In the genomic region with DNA sequence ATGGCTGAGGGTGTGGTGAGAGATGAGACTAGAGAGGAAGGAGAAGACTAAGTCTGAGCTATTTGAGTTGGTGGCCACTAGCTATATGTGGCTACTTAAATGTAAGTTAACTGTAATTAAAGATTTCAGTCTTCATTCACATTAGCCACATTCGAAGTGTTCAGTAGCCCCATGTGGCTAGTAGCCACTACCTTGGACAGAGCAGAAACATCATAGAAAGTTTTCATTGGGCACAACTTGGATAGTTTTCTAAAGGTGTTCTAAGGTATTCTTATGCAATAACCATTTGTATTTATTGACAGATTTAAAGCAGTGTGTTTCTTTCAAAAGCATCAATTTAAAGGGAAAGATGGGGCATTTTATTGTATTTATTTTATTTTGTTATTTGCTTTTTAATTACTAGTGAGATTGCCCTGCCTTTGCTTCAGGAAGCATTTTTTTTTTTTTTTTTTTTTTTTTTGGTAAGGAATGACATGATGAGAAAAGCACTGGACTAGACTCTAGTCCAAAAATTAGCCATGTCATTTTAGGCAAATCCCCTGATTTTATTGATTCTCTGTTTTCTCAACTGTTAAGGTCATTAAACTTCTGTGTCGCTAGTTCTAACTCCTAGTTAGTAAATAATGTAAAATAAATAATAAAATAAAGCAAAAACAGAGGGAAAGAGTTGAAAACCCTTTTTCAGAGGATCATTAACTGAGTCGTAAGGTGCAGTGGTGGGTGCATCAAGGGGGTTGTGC, we compare ENCODE assay signal across 23 cellular contexts.
"Had no signal": no experiment of that assay in that cellular context is flagged by ENCODE, and none has a peak within 500 bp of the region (broad histone marks: within the 10 kb centered on the region; RNA-seq: fewer than 3 reads in every experiment).

No MANE protein-coding gene starts in this region.

- H3K27me3 Mint-ChIP-seq: dendritic cell treated with granulocyte-macrophage colony-stimulating factor and Interleukin-4, amounts not matched to agents 40 ng/mL and 50 ng/mL, for 4 days; effector memory CD8-positive, alpha-beta T cell; naive thymus-derived CD4-positive, alpha-beta T cell had no signal

- H3K4me3 Mint-ChIP-seq: dendritic cell treated with granulocyte-macrophage colony-stimulating factor and Interleukin-4, amounts not matched to agents 40 ng/mL and 50 ng/mL, for 4 days; effector memory CD8-positive, alpha-beta T cell; endodermal cell; mesothelial cell of epicardium; naive thymus-derived CD4-positive, alpha-beta T cell had no signal

- H3K27ac Mint-ChIP-seq: dendritic cell treated with granulocyte-macrophage colony-stimulating factor and Interleukin-4, amounts not matched to agents 40 ng/mL and 50 ng/mL, for 4 days; effector memory CD8-positive, alpha-beta T cell; endodermal cell; mesothelial cell of epicardium; naive thymus-derived CD4-positive, alpha-beta T cell had no signal

- H3K9me3 Mint-ChIP-seq: dendritic cell treated with granulocyte-macrophage colony-stimulating factor and Interleukin-4, amounts not matched to agents 40 ng/mL and 50 ng/mL, for 4 days; endodermal cell; mesothelial cell of epicardium had no signal

- ATAC-seq: effector memory CD8-positive, alpha-beta T cell; esophagus mucosa; gastrocnemius medialis; heart right ventricle; left cardiac atrium; lower lobe of right lung; naive thymus-derived CD4-positive, alpha-beta T cell had no signal

- H3K4me1 Mint-ChIP-seq: endodermal cell; naive thymus-derived CD4-positive, alpha-beta T cell had no signal

- H3K36me3 ChIP-seq: colonic mucosa, esophagus squamous epithelium, gastrocnemius medialis, heart right ventricle, left ventricle myocardium inferior, lower lobe of right lung had no signal

- DNase-seq: colonic mucosa; cortex of kidney; effector CD8-positive, alpha-beta T cell; effector memory CD8-positive, alpha-beta T cell; endodermal cell; erythroblast; esophagus squamous epithelium; foreskin fibroblast; foreskin melanocyte; gastrocnemius medialis; glutamatergic neuron; head of caudate nucleus; heart right ventricle; hippocampal formation; left cardiac atrium; left ventricle myocardium inferior; lower lobe of right lung; mesenchymal stem cell; naive thymus-derived CD4-positive, alpha-beta T cell had no signal

- H3K36me3 Mint-ChIP-seq: mesothelial cell of epicardium; naive thymus-derived CD4-positive, alpha-beta T cell had no signal

- H3K4me1 ChIP-seq: colonic mucosa, esophagus squamous epithelium, gastrocnemius medialis, heart right ventricle, left ventricle myocardium inferior, lower lobe of right lung had no signal

- H3K9me3 ChIP-seq: colonic mucosa, esophagus squamous epithelium, gastrocnemius medialis, heart right ventricle, left ventricle myocardium inferior, lower lobe of right lung had no signal

- H3K4me3 ChIP-seq: colonic mucosa, esophagus squamous epithelium, gastrocnemius medialis, heart right ventricle, left ventricle myocardium inferior, lower lobe of right lung had no signal

- H3K27ac ChIP-seq: colonic mucosa, epithelial cell of prostate, esophagus squamous epithelium, gastrocnemius medialis, heart right ventricle, left ventricle myocardium inferior, lower lobe of right lung had no signal
